ENCODE assay signal across 8 cellular contexts in the genomic region with DNA sequence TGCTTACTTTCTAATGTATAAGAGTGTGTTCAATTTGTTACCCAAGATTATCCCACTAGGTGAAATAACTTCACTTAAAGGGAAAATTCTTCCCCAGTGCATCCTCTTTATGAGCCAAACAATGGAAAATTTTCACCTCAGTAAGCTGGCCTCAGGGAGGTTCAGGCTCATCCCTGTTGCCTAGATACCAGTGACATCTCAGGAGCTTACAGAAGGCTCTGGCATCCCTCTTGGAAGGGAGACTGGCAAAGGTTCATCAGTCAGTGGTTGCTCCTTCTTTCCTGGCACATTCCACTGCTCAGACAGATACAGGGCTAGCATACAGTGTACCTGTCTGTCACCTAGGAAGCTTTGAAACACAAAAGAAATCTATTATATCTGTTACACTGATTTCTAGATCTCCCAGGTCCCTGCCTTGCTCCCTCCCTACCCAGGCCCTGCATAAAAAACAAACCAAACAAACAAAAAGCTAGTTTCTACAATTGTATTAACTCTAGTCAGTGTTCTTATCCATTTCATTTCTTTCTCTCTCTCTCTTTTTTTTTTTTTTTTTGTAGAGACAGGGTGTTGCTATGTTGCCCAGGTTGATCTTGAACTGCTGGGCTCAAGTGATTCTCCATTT. TPM values are rescaled to one million over a fixed set of nuclear protein-coding genes. Genes with fewer than 3 reads are reported as not detected.
A peak's percentile ranks its signal among the peaks of the same experiment; 100 is the strongest.
DNase-seq lines count a peak whose midpoint lies in the region; ATAC-seq and TF ChIP-seq lines count a peak whose summit lies in the region.

No MANE protein-coding gene starts in this region.

- H4K20me1 ChIP-seq in SU-DHL-6 (ENCODE audit: low read depth, low read length): peaks cover 5% of the 10 kb centered on the region; the same call in 1 of the 2 replicates

- H3F3A ChIP-seq in SU-DHL-6 (ENCODE audit: insufficient read depth): 0 out of 2 replicates have a peak, but pooled peaks cover under 1% of the 10 kb centered on the region

- H3K36me3 ChIP-seq in SU-DHL-6 (ENCODE audit: low read length) (peaks cover 10% of the 10 kb centered on the region; the same call in 1 of the 2 replicates), sigmoid colon (peaks cover 0 to 40% (median 11%) of the 10 kb centered on the region in 4 donors)

- peak overlapping the region; percentile 70 for H3K4me2 ChIP-seq in SU-DHL-6 (ENCODE audit: low read depth, low read length, poor library complexity, severe bottlenecking)

- DNase-seq in DMS79 treated with DMSO at 0.1 percent for 48 hours (lab: John Stamatoyannopoulos, UW) (peak; percentile 1), DMS79 (lab: John Stamatoyannopoulos, UW) (no peak), fibroblast of pulmonary artery (ENCODE audit: low read depth) (peak; percentile 54), sigmoid colon (no peak), NCI-H2171 treated with DMSO at 0.1 percent for 48 hours (lab: John Stamatoyannopoulos, UW) (no peak), RPMI8226 (no peak)

- H3K27ac ChIP-seq in SU-DHL-6 (ENCODE audit: low read depth, low read length) (no peak overlapping the region), sigmoid colon (peak overlapping the region; percentile 38 to 88 (median 70))

- H3K79me2 ChIP-seq in SU-DHL-6 (ENCODE audit: insufficient read depth, low read length): peaks cover 66% of the 10 kb centered on the region

- peak overlapping the region; percentile 94 for H3K9ac ChIP-seq in SU-DHL-6 (ENCODE audit: low read length)

- no peak for ATAC-seq in GM19023 (IDR thresholded peaks at IDR 0.05; ENCODE audit: unreplicated experiment)

- H3K4me3 ChIP-seq in SU-DHL-6 (ENCODE audit: insufficient read depth, low read length, poor library complexity, severe bottlenecking): peak overlapping the region; percentile 90
- peak overlapping the region; percentile 100 for H3K4me3 ChIP-seq in fibroblast of pulmonary artery (replicated peaks; ENCODE audit: low read depth, low read length)
- H3K4me3 ChIP-seq in sigmoid colon: peak overlapping the region in 2 of 4 donors; percentile 74 to 75

- H3K9me3 ChIP-seq in SU-DHL-6 (ENCODE audit: insufficient read depth, low read length) (no peaks in the 10 kb centered on the region), sigmoid colon (no peaks in the 10 kb centered on the region)

- no peak for TF ChIP-seq CTCF in SU-DHL-6 (IDR thresholded peaks at IDR 0.05; ENCODE audit: insufficient read depth, low read length, poor library complexity, severe bottlenecking)
- TF ChIP-seq CTCF in fibroblast of pulmonary artery (IDR thresholded peaks at IDR 0.05; ENCODE audit: low read length, missing control alignments): no peak
- TF ChIP-seq CTCF in sigmoid colon (IDR thresholded peaks at IDR 0.05): no peak

- intact Hi-C loops in sigmoid colon (cut with DNase I): no loop called here

- TF ChIP-seq EP300 in sigmoid colon (IDR thresholded peaks at IDR 0.05): no peak

- H3K9me2 ChIP-seq in SU-DHL-6 (replicated peaks; ENCODE audit: insufficient read depth, low read length): no peaks in the 10 kb centered on the region

- peaks cover 0 to 52% (median 49%) of the 10 kb centered on the region in 4 donors for H3K4me1 ChIP-seq in sigmoid colon

- no peaks in the 10 kb centered on the region for H3K27me3 ChIP-seq in SU-DHL-6 (ENCODE audit: low read length)
- H3K27me3 ChIP-seq in sigmoid colon: no peaks in the 10 kb centered on the region

- no peak overlapping the region for H2AFZ ChIP-seq in SU-DHL-6 (ENCODE audit: low read depth, low read length, severe bottlenecking)

- no peak for TF ChIP-seq POLR2A in sigmoid colon (IDR thresholded peaks at IDR 0.05)

RNA-seq across cellular contexts. Expression of a gene that starts 1.7 kb away (rescaled TPM):
- 100 to 1,000 TPM in 1 of 4 donors, 10 to 100 TPM in 3; 39.0 to 109 (median 58.7) TPM for total RNA-seq in sigmoid colon
- 100 to 1,000 TPM in 1 of 3 donors, 10 to 100 TPM in 2; 77.9 to 142 (median 97.2) TPM for polyA plus RNA-seq in sigmoid colon

RNA-seq across cellular contexts. Expression of a gene that starts 29.6 kb away (rescaled TPM):
- 10 to 100 TPM in 3 of 4 donors, 1 to 10 TPM in 1; 7.7 to 29.3 (median 22.8) TPM for total RNA-seq in sigmoid colon
- 10 to 100 TPM; 10.2 to 17.7 (median 14.3) TPM for polyA plus RNA-seq in sigmoid colon

RNA-seq across cellular contexts. Expression of a gene that starts 52.6 kb away (rescaled TPM):
- total RNA-seq in sigmoid colon: 1 to 10 TPM in 2 of 4 donors, under 1 TPM in 2; 0.33 to 1.4 (median 0.72) TPM
- polyA plus RNA-seq in sigmoid colon: 1 to 10 TPM in 1 of 3 donors, under 1 TPM in 2; under 0.01 to 2.5 (median under 0.01) TPM

Comparison
In these comparisons a context has a peak if more than half of its experiments do, and no peak if none do; other contexts are left out.
1. DNase-seq: peak in DMS79 treated with DMSO at 0.1 percent for 48 hours (single experiment) and fibroblast of pulmonary artery (single experiment); none in DMS79 (single experiment), sigmoid colon (single experiment), NCI-H2171 treated with DMSO at 0.1 percent for 48 hours (single experiment) and RPMI8226 (single experiment).